9 cellular contexts compared by ENCODE assay signal in genomic region chr1:187264995-187265602, GRCh38.
A peak's percentile ranks its signal among the peaks of the same experiment; 100 is the strongest.
DNase-seq lines count a peak whose midpoint lies in the region; ATAC-seq and TF ChIP-seq lines count a peak whose summit lies in the region.
"Had no signal": no experiment of that assay in that cellular context is flagged by ENCODE, and none has a peak within 500 bp of the region (broad histone marks: within the 10 kb centered on the region; RNA-seq: fewer than 3 reads in every experiment).

No MANE protein-coding gene starts in this region.

- peak; percentile 52 for ATAC-seq in GM18519 (IDR thresholded peaks at IDR 0.05; ENCODE audit: low FRiP score, unreplicated experiment)
- no peak for ATAC-seq in GM21447 (IDR thresholded peaks at IDR 0.05; ENCODE audit: unreplicated experiment)

- H3K27me3 Mint-ChIP-seq in glutamatergic neuron (ENCODE audit: unreplicated experiment): no peaks in the 10 kb centered on the region
- no peaks in the 10 kb centered on the region for H3K27me3 Mint-ChIP-seq in activated naive CD8-positive, alpha-beta T cell treated with anti-CD3 and anti-CD28 coated beads for 36 hours

- peaks cover 11% of the 10 kb centered on the region for H3K4me1 Mint-ChIP-seq in glutamatergic neuron (ENCODE audit: low read depth, unreplicated experiment)
- no peaks in the 10 kb centered on the region for H3K4me1 Mint-ChIP-seq in activated naive CD8-positive, alpha-beta T cell treated with anti-CD3 and anti-CD28 coated beads for 36 hours

- no peaks in the 10 kb centered on the region for H3K9me3 Mint-ChIP-seq in glutamatergic neuron (ENCODE audit: unreplicated experiment)
- H3K9me3 Mint-ChIP-seq in activated naive CD8-positive, alpha-beta T cell treated with anti-CD3 and anti-CD28 coated beads for 36 hours: no peaks in the 10 kb centered on the region
- H3K9me3 Mint-ChIP-seq: T-helper 1 cell treated with Interleukin-12 subunit alpha and Interleukin-12 subunit beta and Interleukin-4 antibody, amounts not matched to agents 30 μg/mL and 1 μg/mL, for 36 hours had no signal

- no peak overlapping the region for H3K4me3 Mint-ChIP-seq in glutamatergic neuron (ENCODE audit: unreplicated experiment)
- no peak overlapping the region for H3K4me3 Mint-ChIP-seq in activated naive CD8-positive, alpha-beta T cell treated with anti-CD3 and anti-CD28 coated beads for 36 hours
- H3K4me3 Mint-ChIP-seq: T-helper 1 cell treated with Interleukin-12 subunit alpha and Interleukin-12 subunit beta and Interleukin-4 antibody, amounts not matched to agents 30 μg/mL and 1 μg/mL, for 36 hours had no signal

- peak; percentile 25 for TF ChIP-seq CTCF in glutamatergic neuron (IDR thresholded peaks at IDR 0.05; ENCODE audit: partially characterized antibody, unreplicated experiment)

- H3K27ac Mint-ChIP-seq in glutamatergic neuron (ENCODE audit: unreplicated experiment): no peak overlapping the region
- H3K27ac Mint-ChIP-seq in activated naive CD8-positive, alpha-beta T cell treated with anti-CD3 and anti-CD28 coated beads for 36 hours: no peak overlapping the region
- H3K27ac Mint-ChIP-seq: T-helper 1 cell treated with Interleukin-12 subunit alpha and Interleukin-12 subunit beta and Interleukin-4 antibody, amounts not matched to agents 30 μg/mL and 1 μg/mL, for 36 hours had no signal

- no peaks in the 10 kb centered on the region for H3K36me3 Mint-ChIP-seq in glutamatergic neuron (ENCODE audit: unreplicated experiment)
- H3K36me3 Mint-ChIP-seq in activated naive CD8-positive, alpha-beta T cell treated with anti-CD3 and anti-CD28 coated beads for 36 hours: no peaks in the 10 kb centered on the region

- DNase-seq in NCI-H1436 (lab: John Stamatoyannopoulos, UW): peak; percentile 71
- peak; percentile 39 for DNase-seq in SKM-1 (lab: John Stamatoyannopoulos, UW; ENCODE audit: unreplicated experiment)
- peak; percentile 14 for DNase-seq in glutamatergic neuron
- no peak for DNase-seq in T-helper 1 cell
- no peak for DNase-seq in T-helper 9 cell
- no peak for DNase-seq in activated naive CD8-positive, alpha-beta T cell treated with anti-CD3 and anti-CD28 coated beads for 36 hours

Comparison
In these comparisons a context has a peak if more than half of its experiments do, and no peak if none do; other contexts are left out.
1. DNase-seq: peak in NCI-H1436 (single experiment), SKM-1 (single experiment) and glutamatergic neuron (single experiment); none in T-helper 1 cell (0 of 5), T-helper 9 cell (single experiment) and activated naive CD8-positive, alpha-beta T cell treated with anti-CD3 and anti-CD28 coated beads for 36 hours (single experiment).